7 cellular contexts compared by ENCODE assay signal in the genomic region with DNA sequence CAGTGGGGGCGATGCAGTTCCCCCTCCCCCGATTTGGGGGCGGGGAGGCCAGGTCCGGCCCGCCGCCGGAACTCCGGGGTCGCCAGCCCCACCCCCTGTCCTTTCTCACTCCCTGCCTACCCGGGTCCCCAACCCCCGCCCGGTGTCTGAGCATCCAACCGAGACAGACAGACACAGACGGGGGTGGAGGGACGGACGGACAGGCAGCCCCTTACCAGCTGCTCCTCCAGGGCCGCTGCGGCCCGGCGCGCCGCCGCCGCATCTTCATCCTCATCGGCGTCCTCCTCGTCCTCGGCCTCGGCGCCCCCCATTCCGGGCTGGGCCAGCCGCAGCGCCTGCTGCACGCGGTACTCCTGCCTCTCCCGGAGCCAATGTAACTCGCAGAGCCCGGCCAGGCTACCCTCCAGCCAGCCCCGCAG. TPM values are rescaled to one million over a fixed set of nuclear protein-coding genes. Genes with fewer than 3 reads are reported as not detected.
A peak's percentile ranks its signal among the peaks of the same experiment; 100 is the strongest.
DNase-seq lines count a peak whose midpoint lies in the region; ATAC-seq, FAIRE-seq and TF ChIP-seq lines count a peak whose summit lies in the region.
"Had no signal": no experiment of that assay in that cellular context is flagged by ENCODE, and none has a peak within 500 bp of the region (broad histone marks: within the 10 kb centered on the region; RNA-seq: fewer than 3 reads in every experiment).

No MANE protein-coding gene starts in this region.

- DNase-seq in activated naive CD4-positive, alpha-beta T cell treated with anti-CD3 and anti-CD28 coated beads, Interleukin-2, amount 10 ng/mL, durations not matched to agents 7 days and 5 days, result no peak
- DNase-seq in activated naive CD4-positive, alpha-beta T cell treated with anti-CD3 and anti-CD28 coated beads, Interleukin-2, amount 50 U/mL, for 72 hours (ENCODE audit: low spot score in 2 of 2), result no peak
- no peak for DNase-seq in small intestine
- DNase-seq in omental fat pad (ENCODE audit: low spot score), result no peak

- H3K36me3 Mint-ChIP-seq in activated naive CD4-positive, alpha-beta T cell treated with anti-CD3 and anti-CD28 coated beads, Interleukin-2, amount 10 ng/mL, durations not matched to agents 7 days and 5 days, result no peaks in the 10 kb centered on the region
- no peaks in the 10 kb centered on the region for H3K36me3 Mint-ChIP-seq in activated naive CD4-positive, alpha-beta T cell treated with anti-CD3 and anti-CD28 coated beads, Interleukin-2, amount 50 U/mL, for 72 hours

- H3K27ac ChIP-seq in small intestine (ENCODE audit: low read depth in 1 of 2, low read length in 1 of 2), result peak overlapping the region in 1 of 2 donors; percentile 66

- H3K4me1 ChIP-seq in small intestine (ENCODE audit: control insufficient read depth in 2 of 2, insufficient read depth in 1 of 2, low read depth in 1 of 2, low read length in 1 of 2), result no peaks in the 10 kb centered on the region

- H3K27ac Mint-ChIP-seq in activated naive CD4-positive, alpha-beta T cell treated with anti-CD3 and anti-CD28 coated beads, Interleukin-2, amount 10 ng/mL, durations not matched to agents 7 days and 5 days, result no peak overlapping the region
- peak overlapping the region in 1 of 2 donors; percentile 81 for H3K27ac Mint-ChIP-seq in activated naive CD4-positive, alpha-beta T cell treated with anti-CD3 and anti-CD28 coated beads, Interleukin-2, amount 50 U/mL, for 72 hours

- H3K27me3 ChIP-seq in small intestine (ENCODE audit: control insufficient read depth in 2 of 2, insufficient read depth in 2 of 2, low read length in 2 of 2), result peaks cover 0 to 5% of the 10 kb centered on the region in 2 donors

- H3K9me3 ChIP-seq in small intestine (ENCODE audit: control insufficient read depth, low read depth), result no peaks in the 10 kb centered on the region

- H3K4me1 Mint-ChIP-seq in activated naive CD4-positive, alpha-beta T cell treated with anti-CD3 and anti-CD28 coated beads, Interleukin-2, amount 10 ng/mL, durations not matched to agents 7 days and 5 days, result peaks cover 23% of the 10 kb centered on the region

- no peak for FAIRE-seq in small intestine (lab: Jason Lieb, UNC)

- ATAC-seq in activated naive CD4-positive, alpha-beta T cell treated with anti-CD3 and anti-CD28 coated beads, Interleukin-2, amount 50 U/mL, for 72 hours, result no peak
- peak; percentile 1 for ATAC-seq in esophagus mucosa
- no peak for ATAC-seq in HG03439 (IDR thresholded peaks at IDR 0.05; ENCODE audit: unreplicated experiment)
- no peak for ATAC-seq in omental fat pad (ENCODE audit: low FRiP score)

- CTCF ChIA-PET in activated naive CD4-positive, alpha-beta T cell treated with anti-CD3 and anti-CD28 coated beads, Interleukin-2, amount 10 ng/mL, durations not matched to agents 7 days and 5 days (lab: Charles Lee), result interaction anchor here (1.0 to 8.2 kb wide), 11 partner anchors 12 to 144 kb away, joined by 3 to 147 read pairs (median 13); a partner anchor contains a TSS

- peak overlapping the region; percentile 17 to 39 for H3K4me3 ChIP-seq in small intestine (ENCODE audit: low read depth in 1 of 2, low read length in 2 of 2)

- no peaks in the 10 kb centered on the region for H3K9me3 Mint-ChIP-seq in activated naive CD4-positive, alpha-beta T cell treated with anti-CD3 and anti-CD28 coated beads, Interleukin-2, amount 10 ng/mL, durations not matched to agents 7 days and 5 days
- H3K9me3 Mint-ChIP-seq in activated naive CD4-positive, alpha-beta T cell treated with anti-CD3 and anti-CD28 coated beads, Interleukin-2, amount 50 U/mL, for 72 hours, result no peaks in the 10 kb centered on the region

- no peak for TF ChIP-seq CTCF in omental fat pad (IDR thresholded peaks at IDR 0.05)

- 1 to 2% (median 1%) methylated on average over 37 to 39 of the region's 39 CpGs for WGBS in small intestine, 3 donors

- H3K36me3 ChIP-seq in small intestine (ENCODE audit: control insufficient read depth in 2 of 2, insufficient read depth in 2 of 2, low read length in 2 of 2), result no peaks in the 10 kb centered on the region

- H3K27me3 Mint-ChIP-seq in activated naive CD4-positive, alpha-beta T cell treated with anti-CD3 and anti-CD28 coated beads, Interleukin-2, amount 10 ng/mL, durations not matched to agents 7 days and 5 days, result peaks cover 81% of the 10 kb centered on the region

- peak overlapping the region; percentile 66 for H3K4me3 Mint-ChIP-seq in activated naive CD4-positive, alpha-beta T cell treated with anti-CD3 and anti-CD28 coated beads, Interleukin-2, amount 10 ng/mL, durations not matched to agents 7 days and 5 days

RNA-seq across cellular contexts. Expression of a gene that starts 0.4 kb away (rescaled TPM):
- total RNA-seq in activated naive CD4-positive, alpha-beta T cell treated with anti-CD3 and anti-CD28 coated beads, Interleukin-2, amount 50 U/mL, for 72 hours, result 10 to 100 TPM in 1 of 2 donors, 1 to 10 TPM in 1; 1.9 to 25.9 TPM
- total RNA-seq in esophagus mucosa (0.32 TPM), omental fat pad (under 1 TPM; 0.31 to 0.79 (median 0.52) TPM)
- 1 to 10 TPM in 2 of 3 donors, not detected in 1; 2.2 to 5.3 TPM for polyA plus RNA-seq in small intestine

RNA-seq across cellular contexts. Expression of a gene that starts 24.6 kb away (rescaled TPM):
- total RNA-seq in activated naive CD4-positive, alpha-beta T cell treated with anti-CD3 and anti-CD28 coated beads, Interleukin-2, amount 50 U/mL, for 72 hours, result 10 to 100 TPM in 1 of 2 donors, 1 to 10 TPM in 1; 5.2 to 17.4 TPM
- not detected for total RNA-seq in esophagus mucosa
- not detected for polyA plus RNA-seq in small intestine
- not detected for total RNA-seq in omental fat pad
- total RNA-seq: lung microvascular endothelial cell had no signal

RNA-seq across cellular contexts. Expression of a gene that starts 35.7 kb away (rescaled TPM):
- total RNA-seq in activated naive CD4-positive, alpha-beta T cell treated with anti-CD3 and anti-CD28 coated beads, Interleukin-2, amount 50 U/mL, for 72 hours, result 10 to 100 TPM; 14.7 to 38.0 TPM
- total RNA-seq in esophagus mucosa, result 0.12 TPM
- polyA plus RNA-seq in small intestine, result 1 to 10 TPM in 1 of 3 donors, under 1 TPM in 1, not detected in 1; 0.45 to 3.4 TPM
- total RNA-seq in omental fat pad, result 10 to 100 TPM in 1 of 4 donors, 1 to 10 TPM in 3; 4.8 to 10.2 (median 7.9) TPM

RNA-seq across cellular contexts. Expression of a gene that starts 56.3 kb away (rescaled TPM):
- total RNA-seq in activated naive CD4-positive, alpha-beta T cell treated with anti-CD3 and anti-CD28 coated beads, Interleukin-2, amount 50 U/mL, for 72 hours, result 100 to 1,000 TPM in 1 of 2 donors, 10 to 100 TPM in 1; 76.8 to 129 TPM
- 31.4 TPM for total RNA-seq in esophagus mucosa
- 10 to 100 TPM; 30.7 to 87.4 (median 71.9) TPM for polyA plus RNA-seq in small intestine
- total RNA-seq in omental fat pad, result 10 to 100 TPM; 11.8 to 41.3 (median 19.5) TPM

RNA-seq across cellular contexts. Expression of a gene that starts 59.5 kb away (rescaled TPM):
- 100 to 1,000 TPM; 413 to 615 TPM for total RNA-seq in activated naive CD4-positive, alpha-beta T cell treated with anti-CD3 and anti-CD28 coated beads, Interleukin-2, amount 50 U/mL, for 72 hours
- 109 TPM for total RNA-seq in esophagus mucosa
- polyA plus RNA-seq in small intestine, result 100 to 1,000 TPM; 189 to 356 (median 240) TPM
- total RNA-seq in omental fat pad, result 100 to 1,000 TPM; 112 to 189 (median 132) TPM
